ENCODE assay signal across 10 cellular contexts in genomic region chr13:94419304-94419943, GRCh38.
DNase-seq lines count a peak whose midpoint lies in the region; ATAC-seq and TF ChIP-seq lines count a peak whose summit lies in the region.
"Had no signal": no experiment of that assay in that cellular context is flagged by ENCODE, and none has a peak within 500 bp of the region (broad histone marks: within the 10 kb centered on the region; RNA-seq: fewer than 3 reads in every experiment).

No MANE protein-coding gene starts in this region.

- DNase-seq in activated CD8-positive, alpha-beta memory T cell treated with anti-CD3 and anti-CD28 coated beads for 4 hours (ENCODE audit: low read depth in 2 of 2), result peak; percentile 14
- DNase-seq in activated CD8-positive, alpha-beta memory T cell treated with anti-CD3 and anti-CD28 coated beads for 24 hours, result no peak
- DNase-seq in activated naive CD8-positive, alpha-beta T cell treated with anti-CD3 and anti-CD28 coated beads for 36 hours, result peak; percentile 36
- peak; percentile 26 for DNase-seq in stimulated activated naive B cell treated with anti-CD40 and anti-IgM and Interleukin-4, amounts not matched to agents 10 μg/mL and 1 μg/mL and 100 μg/mL, for 72 hours
- DNase-seq in dorsolateral prefrontal cortex (no peak), putamen (ENCODE audit: low spot score) (no peak), colonic mucosa (no peak)

- TF ChIP-seq CTCF in dorsolateral prefrontal cortex (IDR thresholded peaks at IDR 0.05 in 54 of 56, conservative IDR thresholded peaks at IDR 0.05 in 2 of 56; ENCODE audit: low read depth in 1 of 56, partially characterized antibody in 56 of 56), result no peak
- no peak for TF ChIP-seq CTCF in colonic mucosa (IDR thresholded peaks at IDR 0.05)

- no peaks in the 10 kb centered on the region for H3K9me3 ChIP-seq in colonic mucosa

- peaks cover 30% of the 10 kb centered on the region for H3K4me1 Mint-ChIP-seq in activated naive CD8-positive, alpha-beta T cell treated with anti-CD3 and anti-CD28 coated beads for 36 hours
- H3K4me1 Mint-ChIP-seq in stimulated activated naive B cell treated with anti-CD40 and anti-IgM and Interleukin-4, amounts not matched to agents 10 μg/mL and 1 μg/mL and 100 μg/mL, for 72 hours, result peaks cover 15 to 24% of the 10 kb centered on the region in 2 donors

- H3K27me3 ChIP-seq in dorsolateral prefrontal cortex (peaks cover 0 to 5% (median 0%) of the 10 kb centered on the region in 45 donors), colonic mucosa (no peaks in the 10 kb centered on the region)

- no peak overlapping the region for H3K9ac ChIP-seq in colonic mucosa (ENCODE audit: low read depth in 2 of 2, low read length in 2 of 2)

- H3K4me1 ChIP-seq in colonic mucosa, result no peaks in the 10 kb centered on the region

- no peaks in the 10 kb centered on the region for H3K36me3 ChIP-seq in colonic mucosa

- H3K4me3 ChIP-seq in dorsolateral prefrontal cortex (no peak overlapping the region), colonic mucosa (no peak overlapping the region)

- intact Hi-C loops in dorsolateral prefrontal cortex (cut with DNase I) (no loop called here), colonic mucosa (cut with DNase I) (no loop called here)

- peak overlapping the region; percentile 63 for H3K4me3 Mint-ChIP-seq in activated naive CD8-positive, alpha-beta T cell treated with anti-CD3 and anti-CD28 coated beads for 36 hours
- peak overlapping the region; percentile 22 to 42 for H3K4me3 Mint-ChIP-seq in stimulated activated naive B cell treated with anti-CD40 and anti-IgM and Interleukin-4, amounts not matched to agents 10 μg/mL and 1 μg/mL and 100 μg/mL, for 72 hours
- H3K4me3 Mint-ChIP-seq: dendritic cell treated with granulocyte-macrophage colony-stimulating factor and Interleukin-4, amounts not matched to agents 40 ng/mL and 50 ng/mL, for 4 days had no signal

- peak overlapping the region; percentile 97 for H3K27ac Mint-ChIP-seq in activated naive CD8-positive, alpha-beta T cell treated with anti-CD3 and anti-CD28 coated beads for 36 hours
- peak overlapping the region; percentile 60 for H3K27ac Mint-ChIP-seq in stimulated activated naive B cell treated with anti-CD40 and anti-IgM and Interleukin-4, amounts not matched to agents 10 μg/mL and 1 μg/mL and 100 μg/mL, for 72 hours
- H3K27ac Mint-ChIP-seq: dendritic cell treated with granulocyte-macrophage colony-stimulating factor and Interleukin-4, amounts not matched to agents 40 ng/mL and 50 ng/mL, for 4 days had no signal

- ATAC-seq in HG03575 (IDR thresholded peaks at IDR 0.05; ENCODE audit: extremely low read depth, insufficient number of reproducible peaks, low FRiP score, unreplicated experiment), result peak; percentile 43
- peak; percentile 91 to 95 for ATAC-seq in stimulated activated naive B cell treated with anti-CD40 and anti-IgM and Interleukin-4, amounts not matched to agents 10 μg/mL and 1 μg/mL and 100 μg/mL, for 72 hours (replicated peaks)

- peaks cover 37% of the 10 kb centered on the region for H3K36me3 Mint-ChIP-seq in activated naive CD8-positive, alpha-beta T cell treated with anti-CD3 and anti-CD28 coated beads for 36 hours
- H3K36me3 Mint-ChIP-seq in stimulated activated naive B cell treated with anti-CD40 and anti-IgM and Interleukin-4, amounts not matched to agents 10 μg/mL and 1 μg/mL and 100 μg/mL, for 72 hours, result peaks cover 2 to 5% of the 10 kb centered on the region in 2 donors
- H3K36me3 Mint-ChIP-seq: IgD-negative memory B cell had no signal

- H3K27me3 Mint-ChIP-seq in activated naive CD8-positive, alpha-beta T cell treated with anti-CD3 and anti-CD28 coated beads for 36 hours, result no peaks in the 10 kb centered on the region
- H3K27me3 Mint-ChIP-seq in stimulated activated naive B cell treated with anti-CD40 and anti-IgM and Interleukin-4, amounts not matched to agents 10 μg/mL and 1 μg/mL and 100 μg/mL, for 72 hours, result peaks cover 0 to 4% of the 10 kb centered on the region in 2 donors

- H3K27ac ChIP-seq in dorsolateral prefrontal cortex (no peak overlapping the region), colonic mucosa (no peak overlapping the region)

- H3K9me3 Mint-ChIP-seq in activated naive CD8-positive, alpha-beta T cell treated with anti-CD3 and anti-CD28 coated beads for 36 hours, result peaks cover 25% of the 10 kb centered on the region
- peaks cover 5 to 12% of the 10 kb centered on the region in 2 donors for H3K9me3 Mint-ChIP-seq in stimulated activated naive B cell treated with anti-CD40 and anti-IgM and Interleukin-4, amounts not matched to agents 10 μg/mL and 1 μg/mL and 100 μg/mL, for 72 hours

Comparison
In these comparisons a context has a peak if more than half of its experiments do, and no peak if none do; other contexts are left out.
1. DNase-seq: peak in activated CD8-positive, alpha-beta memory T cell treated with anti-CD3 and anti-CD28 coated beads for 4 hours (2 of 2), activated naive CD8-positive, alpha-beta T cell treated with anti-CD3 and anti-CD28 coated beads for 36 hours (single experiment) and stimulated activated naive B cell treated with anti-CD40 and anti-IgM and Interleukin-4, amounts not matched to agents 10 μg/mL and 1 μg/mL and 100 μg/mL, for 72 hours (single experiment); none in activated CD8-positive, alpha-beta memory T cell treated with anti-CD3 and anti-CD28 coated beads for 24 hours (single experiment), dorsolateral prefrontal cortex (0 of 10), putamen (single experiment) and colonic mucosa (single experiment).